In the genomic region with DNA sequence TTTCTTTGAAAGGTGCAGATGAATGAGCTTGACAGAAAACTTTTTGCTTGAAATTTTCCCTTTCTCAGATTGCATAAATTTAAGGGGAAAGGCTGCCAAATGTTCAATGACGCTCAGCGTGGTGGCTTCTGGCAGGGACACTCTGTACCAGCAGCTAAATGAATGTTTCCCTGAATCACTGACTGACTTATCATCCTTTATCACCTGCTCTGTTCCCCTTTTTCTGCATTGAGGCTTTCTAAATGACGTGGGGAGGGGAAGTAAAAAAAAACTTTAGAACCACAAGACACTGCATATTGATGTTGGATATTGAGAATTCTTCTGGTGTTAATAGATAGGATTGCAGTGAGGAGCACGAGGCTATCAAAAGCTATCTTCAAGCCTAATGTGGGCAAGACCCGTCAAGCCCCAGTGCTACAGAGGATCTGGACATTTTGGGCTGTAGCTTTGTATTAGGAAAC, we compare ENCODE assay signal across 8 cellular contexts. TPM values are rescaled to one million over a fixed set of nuclear protein-coding genes. Genes with fewer than 3 reads are reported as not detected.
DNase-seq lines count a peak whose midpoint lies in the region; ATAC-seq and TF ChIP-seq lines count a peak whose summit lies in the region.

No MANE protein-coding gene starts in this region.

- peak overlapping the region in 3 of 4 donors; percentile 20 to 88 (median 69) for H3K27ac ChIP-seq in gastroesophageal sphincter
- peak overlapping the region; percentile 5 to 78 (median 63) for H3K27ac ChIP-seq in tibial nerve

- DNase-seq in G401 (ENCODE audit: low spot score): peak; percentile 91
- peak in 1 of 2 donors; percentile 54 for DNase-seq in tibial nerve (ENCODE audit: low spot score in 2 of 2)
- DNase-seq in NCI-H2081 treated with DMSO at 0.1 percent for 48 hours (lab: John Stamatoyannopoulos, UW): no peak
- no peak for DNase-seq in COR-L47 (lab: John Stamatoyannopoulos, UW)

- ATAC-seq in GM19452 (IDR thresholded peaks at IDR 0.05; ENCODE audit: unreplicated experiment) (peak; percentile 56), HG03469 (IDR thresholded peaks at IDR 0.05; ENCODE audit: unreplicated experiment) (peak; percentile 71), gastroesophageal sphincter (peak; percentile 79), HG03196 (IDR thresholded peaks at IDR 0.05; ENCODE audit: unreplicated experiment) (no peak)

- H3K4me3 ChIP-seq in gastroesophageal sphincter (no peak overlapping the region), tibial nerve (no peak overlapping the region)

- peaks cover 0 to 29% (median 9%) of the 10 kb centered on the region in 3 donors for H3K4me1 ChIP-seq in gastroesophageal sphincter
- peaks cover 0 to 23% (median 7%) of the 10 kb centered on the region in 4 donors for H3K4me1 ChIP-seq in tibial nerve

- in situ Hi-C loops in G401 (cut with HindIII; ENCODE audit: low sequenced_read_pairs): no loop called here

- no peaks in the 10 kb centered on the region for H3K27me3 ChIP-seq in gastroesophageal sphincter
- no peaks in the 10 kb centered on the region for H3K27me3 ChIP-seq in tibial nerve

- TF ChIP-seq POLR2A in gastroesophageal sphincter (IDR thresholded peaks at IDR 0.05): no peak
- no peak for TF ChIP-seq POLR2A in tibial nerve (IDR thresholded peaks at IDR 0.05)

- H3K9me3 ChIP-seq in gastroesophageal sphincter: no peaks in the 10 kb centered on the region
- no peaks in the 10 kb centered on the region for H3K9me3 ChIP-seq in tibial nerve

- 67 to 81% methylated on average over 4 of the region's 5 CpGs for WGBS in gastroesophageal sphincter (ENCODE audit: low coverage in 1 of 2), 2 donors
- WGBS in tibial nerve, 2 donors: 61 to 75% methylated on average over 5 of the region's 5 CpGs

- H3K36me3 ChIP-seq in gastroesophageal sphincter (peaks cover 0 to 3% of the 10 kb centered on the region in 2 donors), tibial nerve (no peaks in the 10 kb centered on the region)

- TF ChIP-seq CTCF in gastroesophageal sphincter (IDR thresholded peaks at IDR 0.05) (no peak), tibial nerve (IDR thresholded peaks at IDR 0.05) (no peak)

- peak; percentile 92 for TF ChIP-seq EP300 in gastroesophageal sphincter (IDR thresholded peaks at IDR 0.05)
- TF ChIP-seq EP300 in tibial nerve (IDR thresholded peaks at IDR 0.05): peak; percentile 78 to 94

RNA-seq across cellular contexts. Expression of a gene that starts 46.9 kb away (rescaled TPM):
- total RNA-seq in G401 (2014; rRNA removed; shearing (Covaris generic)): not detected in 2 replicates
- total RNA-seq in gastroesophageal sphincter (1 to 10 TPM in 3 of 4 donors, under 1 TPM in 1; 0.47 to 2.6 (median 1.3) TPM), tibial nerve (1 to 10 TPM in 2 of 4 donors, under 1 TPM in 2; 0.30 to 2.3 (median 1.2) TPM)
